1 cellular context compared by ENCODE assay signal in the genomic region with DNA sequence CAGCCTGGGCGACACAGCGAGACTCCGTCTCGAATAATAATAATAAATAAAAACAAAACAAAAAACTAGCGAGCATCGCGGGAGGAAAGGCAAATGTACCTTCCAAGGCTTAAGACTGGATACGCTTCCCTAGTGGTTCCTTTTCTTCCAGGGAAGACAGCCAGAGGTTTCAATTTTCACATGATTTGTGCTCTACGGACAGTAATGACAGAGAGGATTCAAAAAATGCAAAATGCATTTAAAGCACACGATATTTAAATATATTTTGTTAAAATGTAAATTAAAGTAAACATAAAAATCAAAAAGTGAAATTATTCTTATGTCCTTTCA.
TF ChIP-seq lines count a peak whose summit lies in the region.

No MANE protein-coding gene starts in this region.

TF ChIP-seq in HepG2, 621 proteins besides CTCF, POLR2A, EP300 and RAD21:
- TF ChIP-seq ZNF441 (CRISPR knock-in tag; IDR thresholded peaks at IDR 0.05; ENCODE audit: borderline replicate concordance) (peak; percentile 2; the same call in 1 of the 2 replicates), ASH2L (IDR thresholded peaks at IDR 0.05; ENCODE audit: insufficient read length, low read depth, low read length) (peak; percentile 30), SOX6 (IDR thresholded peaks at IDR 0.05) (no peak), SOX6 (CRISPR knock-in tag; IDR thresholded peaks at IDR 0.05) (no peak)
